ENCODE assay signal across 9 cellular contexts in the genomic region with DNA sequence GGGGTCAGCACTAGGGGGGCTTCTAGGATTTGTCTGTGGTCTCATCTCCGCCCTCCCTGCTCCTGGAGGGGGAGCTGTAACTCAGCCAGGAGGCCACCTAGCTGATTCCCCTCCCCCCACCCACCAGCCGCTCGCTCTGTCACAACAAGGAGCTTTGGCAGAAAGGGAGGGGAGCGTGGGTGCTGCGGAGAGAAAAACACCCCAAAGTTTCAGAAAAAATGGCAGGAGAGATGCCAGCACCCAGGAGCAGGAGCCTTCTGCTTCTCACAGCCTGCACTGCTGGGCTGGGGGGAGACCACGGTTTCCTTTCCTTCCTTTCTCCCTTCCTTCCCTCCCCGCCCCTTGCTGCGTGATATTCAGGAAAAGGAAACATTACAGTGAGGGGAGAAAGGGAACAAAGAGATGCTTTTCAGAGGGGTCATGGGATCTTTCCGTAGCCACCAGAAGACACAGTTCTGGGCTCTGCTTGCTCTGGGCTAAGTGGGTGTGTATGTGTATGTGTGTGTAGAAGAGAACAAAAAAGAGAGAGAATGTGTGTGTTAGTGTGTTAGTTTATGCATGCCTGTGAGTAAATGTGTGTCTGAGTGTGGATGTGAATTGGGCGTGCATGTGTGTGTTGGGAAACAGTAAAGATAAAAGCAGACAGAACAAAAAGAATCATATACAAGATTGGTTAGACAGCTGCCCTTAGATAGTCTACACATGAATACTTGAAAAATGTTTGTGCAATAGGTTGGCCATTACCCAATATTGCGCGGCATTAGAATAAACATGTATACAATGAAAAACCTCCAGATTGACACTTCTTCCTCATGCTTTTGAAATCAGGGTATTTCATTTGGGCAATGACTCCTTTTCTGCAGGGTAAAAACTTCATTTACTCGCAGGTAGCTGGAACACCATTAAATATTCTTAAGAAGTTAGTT. TPM values are rescaled to one million over a fixed set of nuclear protein-coding genes. Genes with fewer than 3 reads are reported as not detected.
DNase-seq lines count a peak whose midpoint lies in the region; ATAC-seq and TF ChIP-seq lines count a peak whose summit lies in the region.
"Had no signal": no experiment of that assay in that cellular context is flagged by ENCODE, and none has a peak within 500 bp of the region (broad histone marks: within the 10 kb centered on the region; RNA-seq: fewer than 3 reads in every experiment).

No MANE protein-coding gene starts in this region.

- no peak for TF ChIP-seq POLR2A in heart left ventricle (IDR thresholded peaks at IDR 0.05)

- no peaks in the 10 kb centered on the region for H3K27me3 ChIP-seq in GM23338 (ENCODE audit: insufficient read depth)
- no peaks in the 10 kb centered on the region for H3K27me3 ChIP-seq in heart left ventricle

- H3K4me1 Mint-ChIP-seq in GM23338 (peaks cover 25% of the 10 kb centered on the region), WTC11 (peaks cover 24% of the 10 kb centered on the region)

- no peaks in the 10 kb centered on the region for H4K20me1 ChIP-seq in GM23338 (replicated peaks; ENCODE audit: insufficient read depth)

- H3K4me3 ChIP-seq in GM23338 = peak overlapping the region; percentile 60
- peak overlapping the region in 10 of 12 donors; percentile 18 to 58 (median 49) for H3K4me3 ChIP-seq in heart left ventricle

- intact Hi-C loops in heart left ventricle (cut with DNase I) = no loop called here

- H3K4me3 Mint-ChIP-seq in GM23338 (peak overlapping the region; percentile 61), WTC11 (peak overlapping the region; percentile 52)

- CTCF ChIA-PET in WTC11 (lab: Charles Lee) = interaction anchor here (0.6 to 3.1 kb wide), 20 partner anchors 8 to 520 kb away, joined by 3 to 20 read pairs (median 6); a partner anchor contains a TSS
- CTCF ChIA-PET in HEK293T (lab: Yijun Ruan, JAX) = interaction anchor here (0.6 to 0.9 kb wide), 5 partner anchors 21 to 497 kb away, joined by 3 to 4 read pairs (median 3); no protein-coding TSS in a partner anchor

- H3K27ac ChIP-seq in GM23338 (ENCODE audit: low read depth) = no peak overlapping the region
- peak overlapping the region in 6 of 12 donors; percentile 20 to 74 (median 52) for H3K27ac ChIP-seq in heart left ventricle

- peak; percentile 26 to 62; a peak in 3 of 4 replicates for TF ChIP-seq CTCF in GM23338 (conservative IDR thresholded peaks at IDR 0.05; ENCODE audit: low read depth in 2 of 2)
- TF ChIP-seq CTCF in WTC11 (IDR thresholded peaks at IDR 0.05) = no peak
- peak in 1 of 12 donors; percentile 37 for TF ChIP-seq CTCF in heart left ventricle (IDR thresholded peaks at IDR 0.05)

- DNase-seq in GM23338 (ENCODE audit: low spot score) = peak; percentile 62
- DNase-seq in WTC11 (ENCODE audit: low spot score) = peak; percentile 66
- DNase-seq in heart left ventricle = peak in 1 of 5 donors; percentile 22
- peak; percentile 79 for DNase-seq in putamen (ENCODE audit: low spot score)
- DNase-seq in HEK293T (ENCODE audit: extremely low spot score) = no peak
- no peak for DNase-seq in stimulated activated naive CD4-positive, alpha-beta T cell (lab: John Stamatoyannopoulos, UW)

- H3K27ac Mint-ChIP-seq in GM23338 (peak overlapping the region; percentile 34; the same call in 1 of the 2 replicates), WTC11 (peak overlapping the region; percentile 4; the same call in 1 of the 2 replicates)

- H3K4me1 ChIP-seq in GM23338 (ENCODE audit: insufficient read depth) = peaks cover 17% of the 10 kb centered on the region
- H3K4me1 ChIP-seq in heart left ventricle = peaks cover 0 to 16% (median 5%) of the 10 kb centered on the region in 12 donors

- H3K36me3 ChIP-seq in GM23338 (ENCODE audit: insufficient read depth) (no peaks in the 10 kb centered on the region), heart left ventricle (no peaks in the 10 kb centered on the region)

- 27 to 32% (median 30%) methylated on average over 13 of the region's 13 CpGs for WGBS in heart left ventricle, 4 donors

- peaks cover 17% of the 10 kb centered on the region for H3K27me3 Mint-ChIP-seq in GM23338 (ENCODE audit: insufficient read depth, low read depth, poor library complexity)
- H3K27me3 Mint-ChIP-seq in WTC11 (ENCODE audit: low read depth) = no peaks in the 10 kb centered on the region

- peak overlapping the region; percentile 89 for H2AFZ ChIP-seq in GM23338

- peak overlapping the region; percentile 83 for H3K4me2 ChIP-seq in GM23338

- H3K9me3 Mint-ChIP-seq in GM23338 (no peaks in the 10 kb centered on the region), WTC11 (no peaks in the 10 kb centered on the region)

- no peaks in the 10 kb centered on the region for H3K9me2 ChIP-seq in GM23338 (ENCODE audit: insufficient read depth)

- POLR2A ChIA-PET in WTC11 (lab: Charles Lee) = interaction anchor here (2.4 kb wide), 1 partner anchor 36 kb away, joined by 10 read pairs; a partner anchor contains a TSS
- POLR2A ChIA-PET in HEK293T (lab: Yijun Ruan, JAX) = interaction anchor here (0.7 to 1.7 kb wide), 3 partner anchors 27 to 36 kb away, joined by 3 to 6 read pairs (median 3); a partner anchor contains a TSS

- no peaks in the 10 kb centered on the region for H3K36me3 Mint-ChIP-seq in GM23338 (ENCODE audit: low read depth)
- no peaks in the 10 kb centered on the region for H3K36me3 Mint-ChIP-seq in WTC11

- H3K79me2 ChIP-seq in GM23338 (replicated peaks; ENCODE audit: insufficient read depth) = no peaks in the 10 kb centered on the region

- no peaks in the 10 kb centered on the region for H3K9me3 ChIP-seq in heart left ventricle

- ATAC-seq in GM23338 = peak; percentile 43
- peak; percentile 57 for ATAC-seq in WTC11
- peak; percentile 6 to 70 (median 57) for ATAC-seq in heart left ventricle
- no peak for ATAC-seq in GM18909 (IDR thresholded peaks at IDR 0.05; ENCODE audit: poor library complexity, unreplicated experiment)
- ATAC-seq in HG03175 (IDR thresholded peaks at IDR 0.05; ENCODE audit: unreplicated experiment) = no peak
- ATAC-seq: left colon had no signal

- no peaks in the 10 kb centered on the region for H3F3A ChIP-seq in GM23338 (replicated peaks; ENCODE audit: low read depth)

TF ChIP-seq in GM23338, 12 proteins besides CTCF, POLR2A, EP300 and RAD21:
- peak; percentile 16; the same call in 1 of the 2 replicates for TF ChIP-seq POLR2AphosphoS5 (IDR thresholded peaks at IDR 0.05; ENCODE audit: low read depth)
- no peak for TF ChIP-seq NANOG (IDR thresholded peaks at IDR 0.05; ENCODE audit: borderline replicate concordance)
- TF ChIP-seq ZNF331 (CRISPR knock-in tag; IDR thresholded peaks at IDR 0.05; ENCODE audit: low read depth) = no peak
- TF ChIP-seq, protein P1, sequence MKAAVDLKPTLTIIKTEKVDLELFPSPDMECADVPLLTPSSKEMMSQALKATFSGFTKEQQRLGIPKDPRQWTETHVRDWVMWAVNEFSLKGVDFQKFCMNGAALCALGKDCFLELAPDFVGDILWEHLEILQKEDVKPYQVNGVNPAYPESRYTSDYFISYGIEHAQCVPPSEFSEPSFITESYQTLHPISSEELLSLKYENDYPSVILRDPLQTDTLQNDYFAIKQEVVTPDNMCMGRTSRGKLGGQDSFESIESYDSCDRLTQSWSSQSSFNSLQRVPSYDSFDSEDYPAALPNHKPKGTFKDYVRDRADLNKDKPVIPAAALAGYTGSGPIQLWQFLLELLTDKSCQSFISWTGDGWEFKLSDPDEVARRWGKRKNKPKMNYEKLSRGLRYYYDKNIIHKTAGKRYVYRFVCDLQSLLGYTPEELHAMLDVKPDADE (IDR thresholded peaks at IDR 0.05) = no peak

TF ChIP-seq in WTC11, 78 proteins besides CTCF, POLR2A, EP300 and RAD21 (continues in another document):
- TF ChIP-seq, protein P2, sequence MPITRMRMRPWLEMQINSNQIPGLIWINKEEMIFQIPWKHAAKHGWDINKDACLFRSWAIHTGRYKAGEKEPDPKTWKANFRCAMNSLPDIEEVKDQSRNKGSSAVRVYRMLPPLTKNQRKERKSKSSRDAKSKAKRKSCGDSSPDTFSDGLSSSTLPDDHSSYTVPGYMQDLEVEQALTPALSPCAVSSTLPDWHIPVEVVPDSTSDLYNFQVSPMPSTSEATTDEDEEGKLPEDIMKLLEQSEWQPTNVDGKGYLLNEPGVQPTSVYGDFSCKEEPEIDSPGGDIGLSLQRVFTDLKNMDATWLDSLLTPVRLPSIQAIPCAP (CRISPR knock-in tag; IDR thresholded peaks at IDR 0.05) = no peak
- TF ChIP-seq ETV6 (CRISPR knock-in tag; IDR thresholded peaks at IDR 0.05) = peak; percentile 45; the same call in 1 of the 2 replicates

TF ChIP-seq in HEK293T, 16 proteins besides CTCF, POLR2A, EP300 and RAD21:
- TF ChIP-seq L3MBTL2 (conservative IDR thresholded peaks at IDR 0.05) = no peak
- no peak for TF ChIP-seq FOXA1 (IDR thresholded peaks at IDR 0.05)
- TF ChIP-seq FOXK2 (IDR thresholded peaks at IDR 0.05) = no peak

RNA-seq across cellular contexts. Expression of a gene that starts 36.4 kb away (rescaled TPM):
- 751 and 880 TPM in 2 replicates for total RNA-seq in GM23338 (2014; rRNA removed; shearing (Covaris generic))
- 302 and 313 TPM in 2 replicates for polyA plus RNA-seq in GM23338 (2016; fragmentation: Nextera tagmentation; extraction: Ambion mirVana)
- total RNA-seq in WTC11 (2021) = 313 to 414 TPM (median 328 TPM) in 3 replicates
- total RNA-seq in heart left ventricle = 100 to 1,000 TPM; 211 to 481 (median 313) TPM
- 100 to 1,000 TPM; 115 to 408 TPM for polyA plus RNA-seq in heart left ventricle

Comparison
In these comparisons a context has a peak if more than half of its experiments do, and no peak if none do; other contexts are left out.
1. ATAC-seq: peak in GM23338 (single experiment), WTC11 (single experiment) and heart left ventricle (4 of 4); none in GM18909 (single experiment) and HG03175 (single experiment).
2. DNase-seq: peak in GM23338 (single experiment), WTC11 (single experiment) and putamen (single experiment); none in HEK293T (single experiment) and stimulated activated naive CD4-positive, alpha-beta T cell (0 of 6).